Comparison of ENCODE assay signal across 25 cellular contexts in the genomic region with DNA sequence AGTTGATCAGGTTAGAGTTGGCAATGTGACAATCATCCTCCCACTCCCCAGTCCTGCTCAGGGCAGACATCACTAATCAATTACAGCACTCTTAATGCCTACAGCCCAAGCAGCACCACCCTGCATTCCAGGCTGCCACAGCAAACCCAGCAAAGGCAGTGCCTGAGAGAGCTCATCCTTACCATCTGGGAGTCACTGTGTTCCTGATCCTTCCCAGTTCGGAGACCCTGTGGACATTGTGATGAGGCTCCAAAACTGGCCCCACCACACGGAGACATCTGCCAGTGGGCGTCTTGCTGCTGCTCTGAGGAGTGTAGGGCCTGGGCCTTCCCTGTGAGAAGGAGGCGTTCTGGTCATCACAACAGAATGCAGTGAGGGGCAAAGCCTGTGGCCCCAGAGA.
"Had no signal": no experiment of that assay in that cellular context is flagged by ENCODE, and none has a peak within 500 bp of the region (broad histone marks: within the 10 kb centered on the region; RNA-seq: fewer than 3 reads in every experiment).

No MANE protein-coding gene starts in this region.

- H3K36me3 ChIP-seq: left ventricle myocardium inferior, neural progenitor cell, neutrophil, ovary, right atrium auricular region, right lobe of liver, stomach, thyroid gland, transverse colon, upper lobe of left lung, vagina had no signal

- H3K27me3 ChIP-seq: neural progenitor cell, neutrophil, ovary, right atrium auricular region, right lobe of liver, stomach, testis, thyroid gland, transverse colon, upper lobe of left lung, vagina had no signal

- ATAC-seq: natural killer cell; right lobe of liver; stimulated activated naive B cell treated with anti-CD40 and anti-IgM and Interleukin-4, amounts not matched to agents 10 μg/mL and 1 μg/mL and 100 μg/mL, for 72 hours; stimulated activated naive CD8-positive, alpha-beta T cell treated with anti-CD3 and anti-CD28 coated beads, Interleukin-15, Interleukin-2, amounts not matched to agents 100 U/mL and 50 U/mL, for 24 hours had no signal

- H3K9me3 ChIP-seq: left ventricle myocardium inferior, neutrophil, ovary, right atrium auricular region, right lobe of liver, stomach, testis, thyroid gland, transverse colon, upper lobe of left lung, vagina had no signal

- H3K4me3 ChIP-seq: left ventricle myocardium inferior, neural progenitor cell, ovary, right atrium auricular region, right lobe of liver, skin epidermis, stomach, testis, thyroid gland, transverse colon, upper lobe of left lung, vagina had no signal

- H3K27ac ChIP-seq: left ventricle myocardium inferior, neural progenitor cell, neutrophil, ovary, right atrium auricular region, right lobe of liver, skin epidermis, stomach, testis, thyroid gland, transverse colon, upper lobe of left lung, vagina had no signal

- H3K4me1 ChIP-seq: left ventricle myocardium inferior, neural progenitor cell, right atrium auricular region, right lobe of liver, testis, thyroid gland, upper lobe of left lung, vagina had no signal

- DNase-seq: hypothalamus; immature natural killer cell; left ventricle myocardium inferior; naive B cell; natural killer cell; nephron progenitor cell; occipital lobe; ovary; stimulated activated CD4-positive, alpha-beta T cell treated with anti-CD3 and anti-CD28 coated beads, Interleukin-12 subunit alpha, Interleukin-12 subunit beta, amount 100 ng/mL, for 4 hours; stimulated activated CD4-positive, alpha-beta T cell treated with anti-CD3 and anti-CD28 coated beads, Interleukin-15, amount 100 ng/mL, for 24 hours; stimulated activated CD4-positive, alpha-beta T cell treated with anti-CD3 and anti-CD28 coated beads, Interleukin-2, amount 100 ng/mL, for 24 hours; stimulated activated CD4-positive, alpha-beta T cell treated with anti-CD3 and anti-CD28 coated beads, Interleukin-4, amount 100 ng/mL, for 1 hour; stimulated activated naive B cell treated with anti-CD40 and anti-IgM and Interleukin-4, amounts not matched to agents 10 μg/mL and 1 μg/mL and 100 μg/mL, for 72 hours; stimulated activated naive CD8-positive, alpha-beta T cell treated with anti-CD3 and anti-CD28 coated beads, Interleukin-15, Interleukin-2, amounts not matched to agents 100 U/mL and 50 U/mL, for 24 hours; stomach; testis; thyroid gland; transverse colon; upper lobe of left lung had no signal
